ENCODE assay signal across 22 cellular contexts in genomic region chr2:241163601-241164118, GRCh38. TPM values are rescaled to one million over a fixed set of nuclear protein-coding genes. Genes with fewer than 3 reads are reported as not detected.
DNase-seq lines count a peak whose midpoint lies in the region; ATAC-seq lines count a peak whose summit lies in the region.
"Had no signal": no experiment of that assay in that cellular context is flagged by ENCODE, and none has a peak within 500 bp of the region (broad histone marks: within the 10 kb centered on the region; RNA-seq: fewer than 3 reads in every experiment).

No MANE protein-coding gene starts in this region.

- no peak for DNase-seq in activated naive CD8-positive, alpha-beta T cell treated with anti-CD3 and anti-CD28 coated beads, Interleukin-2, amount 50 U/mL, for 24 hours
- DNase-seq in activated naive CD8-positive, alpha-beta T cell treated with anti-CD3 and anti-CD28 coated beads for 36 hours, result no peak
- DNase-seq in MV-4-11 (lab: John Stamatoyannopoulos, UW) (peak; percentile 59), HPDE6-E6E7 (ENCODE audit: extremely low spot score) (no peak), NCI-H524 treated with DMSO at 0.1 percent for 48 hours (lab: John Stamatoyannopoulos, UW) (no peak)
- DNase-seq: C1 segment of cervical spinal cord; CD4-positive, alpha-beta memory T cell; COR-L47; DMS53; GF-D8; Karpas-422; NCI-H1048; NCI-H1417; NCI-H1694; NCI-H2029 treated with DMSO at 0.1 percent for 48 hours; NCI-H69; Peyer's patch had no signal

- no peak overlapping the region for H3K27ac Mint-ChIP-seq in activated naive CD8-positive, alpha-beta T cell treated with anti-CD3 and anti-CD28 coated beads, Interleukin-2, amount 50 U/mL, for 24 hours
- no peak overlapping the region for H3K27ac Mint-ChIP-seq in activated naive CD8-positive, alpha-beta T cell treated with anti-CD3 and anti-CD28 coated beads for 36 hours
- no peak overlapping the region for H3K27ac Mint-ChIP-seq in activated T-helper 17 cell treated with anti-CD3 and anti-CD28 coated beads, Interleukin-2, amount 50 U/mL, for 72 hours
- H3K27ac Mint-ChIP-seq: CD4-positive, alpha-beta memory T cell had no signal

- H3K36me3 Mint-ChIP-seq in activated naive CD8-positive, alpha-beta T cell treated with anti-CD3 and anti-CD28 coated beads, Interleukin-2, amount 50 U/mL, for 24 hours (ENCODE audit: low read depth), result peaks cover 26% of the 10 kb centered on the region
- H3K36me3 Mint-ChIP-seq in activated naive CD8-positive, alpha-beta T cell treated with anti-CD3 and anti-CD28 coated beads for 36 hours, result peaks cover 12% of the 10 kb centered on the region
- H3K36me3 Mint-ChIP-seq in activated T-helper 17 cell treated with anti-CD3 and anti-CD28 coated beads, Interleukin-2, amount 50 U/mL, for 72 hours (ENCODE audit: low read depth), result peaks cover 95% of the 10 kb centered on the region

- H3K4me3 Mint-ChIP-seq in activated naive CD8-positive, alpha-beta T cell treated with anti-CD3 and anti-CD28 coated beads, Interleukin-2, amount 50 U/mL, for 24 hours, result no peak overlapping the region
- H3K4me3 Mint-ChIP-seq in activated naive CD8-positive, alpha-beta T cell treated with anti-CD3 and anti-CD28 coated beads for 36 hours, result no peak overlapping the region
- no peak overlapping the region for H3K4me3 Mint-ChIP-seq in activated T-helper 17 cell treated with anti-CD3 and anti-CD28 coated beads, Interleukin-2, amount 50 U/mL, for 72 hours
- H3K4me3 Mint-ChIP-seq: CD4-positive, alpha-beta memory T cell had no signal

- H3K9me3 Mint-ChIP-seq in activated naive CD8-positive, alpha-beta T cell treated with anti-CD3 and anti-CD28 coated beads, Interleukin-2, amount 50 U/mL, for 24 hours, result no peaks in the 10 kb centered on the region
- H3K9me3 Mint-ChIP-seq in activated naive CD8-positive, alpha-beta T cell treated with anti-CD3 and anti-CD28 coated beads for 36 hours, result no peaks in the 10 kb centered on the region
- no peaks in the 10 kb centered on the region for H3K9me3 Mint-ChIP-seq in activated T-helper 17 cell treated with anti-CD3 and anti-CD28 coated beads, Interleukin-2, amount 50 U/mL, for 72 hours
- H3K9me3 Mint-ChIP-seq: CD4-positive, alpha-beta memory T cell had no signal

- no peaks in the 10 kb centered on the region for H3K27me3 Mint-ChIP-seq in activated naive CD8-positive, alpha-beta T cell treated with anti-CD3 and anti-CD28 coated beads, Interleukin-2, amount 50 U/mL, for 24 hours
- H3K27me3 Mint-ChIP-seq in activated naive CD8-positive, alpha-beta T cell treated with anti-CD3 and anti-CD28 coated beads for 36 hours, result no peaks in the 10 kb centered on the region
- H3K27me3 Mint-ChIP-seq in activated T-helper 17 cell treated with anti-CD3 and anti-CD28 coated beads, Interleukin-2, amount 50 U/mL, for 72 hours, result no peaks in the 10 kb centered on the region
- H3K27me3 Mint-ChIP-seq: CD4-positive, alpha-beta memory T cell had no signal

- H3K4me1 Mint-ChIP-seq in activated naive CD8-positive, alpha-beta T cell treated with anti-CD3 and anti-CD28 coated beads, Interleukin-2, amount 50 U/mL, for 24 hours, result peaks cover 4% of the 10 kb centered on the region
- H3K4me1 Mint-ChIP-seq in activated naive CD8-positive, alpha-beta T cell treated with anti-CD3 and anti-CD28 coated beads for 36 hours, result peaks cover 4% of the 10 kb centered on the region
- no peaks in the 10 kb centered on the region for H3K4me1 Mint-ChIP-seq in activated T-helper 17 cell treated with anti-CD3 and anti-CD28 coated beads, Interleukin-2, amount 50 U/mL, for 72 hours

- ATAC-seq in activated naive CD8-positive, alpha-beta T cell treated with anti-CD3 and anti-CD28 coated beads, Interleukin-2, amount 50 U/mL, for 24 hours, result peak; percentile 68
- peak; percentile 43 for ATAC-seq in activated T-helper 17 cell treated with anti-CD3 and anti-CD28 coated beads, Interleukin-2, amount 50 U/mL, for 72 hours (replicated peaks)
- no peak for ATAC-seq in GM21825 (IDR thresholded peaks at IDR 0.05; ENCODE audit: unreplicated experiment)
- ATAC-seq: A549, HCT116, SK-N-SH treated with all-trans-retinoic acid at 6 μM for 48 hours had no signal

RNA-seq across cellular contexts. Expression of gene PPP1R7, which starts 13.4 kb away (rescaled TPM):
- 10 to 100 TPM; 80.4 to 85.1 TPM for total RNA-seq in activated naive CD8-positive, alpha-beta T cell treated with anti-CD3 and anti-CD28 coated beads for 36 hours
- total RNA-seq in activated T-helper 17 cell treated with anti-CD3 and anti-CD28 coated beads, Interleukin-2, amount 50 U/mL, for 72 hours, result 10 to 100 TPM; 81.9 to 86.4 TPM

RNA-seq across cellular contexts. Expression of gene PASK, which starts 14.4 kb away (rescaled TPM):
- 10 to 100 TPM; 68.5 to 76.4 TPM for total RNA-seq in activated naive CD8-positive, alpha-beta T cell treated with anti-CD3 and anti-CD28 coated beads for 36 hours
- total RNA-seq in activated T-helper 17 cell treated with anti-CD3 and anti-CD28 coated beads, Interleukin-2, amount 50 U/mL, for 72 hours, result 10 to 100 TPM; 71.0 to 73.6 TPM

RNA-seq across cellular contexts. Expression of gene ANO7, which starts 24.8 kb away (rescaled TPM):
- 1 to 10 TPM; 3.4 to 3.6 TPM for total RNA-seq in activated naive CD8-positive, alpha-beta T cell treated with anti-CD3 and anti-CD28 coated beads for 36 hours
- total RNA-seq in activated T-helper 17 cell treated with anti-CD3 and anti-CD28 coated beads, Interleukin-2, amount 50 U/mL, for 72 hours, result 10 to 100 TPM in 1 of 2 donors, 1 to 10 TPM in 1; 1.6 to 12.8 TPM
